In genomic region chr7:138247568-138248328, GRCh38 we compare ENCODE assay signal across 25 cellular contexts.
A peak's percentile ranks its signal among the peaks of the same experiment; 100 is the strongest.
DNase-seq lines count a peak whose midpoint lies in the region; ATAC-seq, FAIRE-seq and TF ChIP-seq lines count a peak whose summit lies in the region.
"Had no signal": no experiment of that assay in that cellular context is flagged by ENCODE, and none has a peak within 500 bp of the region (broad histone marks: within the 10 kb centered on the region; RNA-seq: fewer than 3 reads in every experiment).

No MANE protein-coding gene starts in this region.

- POLR2A ChIA-PET in K562 (lab: Yijun Ruan, JAX): interaction anchor here (0.8 to 1.5 kb wide), 3 partner anchors 9 to 17 kb away, joined by 3 to 5 read pairs (median 4); no protein-coding TSS in a partner anchor

- H2BK5ac ChIP-seq in mesenchymal stem cell (ENCODE audit: low read depth, low read length, poor library complexity, severe bottlenecking): peak overlapping the region; percentile 39

- peak overlapping the region; percentile 37 for H2AK5ac ChIP-seq in mesenchymal stem cell (ENCODE audit: low read length, severe bottlenecking)

- no peak overlapping the region for H3K4ac ChIP-seq in mesenchymal stem cell (ENCODE audit: low read depth in 1 of 2, low read length in 2 of 2)

- H3K9ac ChIP-seq in K562 (ENCODE audit: insufficient read depth in 1 of 2, low read depth in 2 of 2, low read length in 2 of 2) (no peak overlapping the region), mesenchymal stem cell (ENCODE audit: low read length) (no peak overlapping the region), smooth muscle cell (ENCODE audit: low read depth) (peak overlapping the region; percentile 21)

- WGBS in K562 (ENCODE audit: insufficient coverage, low coverage, missing lambda C conversion rate): 14% methylated on average over 9 of the region's 9 CpGs
- 66% methylated on average over 8 of the region's 9 CpGs for WGBS in mesenchymal stem cell
- 50% methylated on average over 9 of the region's 9 CpGs for WGBS in smooth muscle cell (ENCODE audit: low lambda C conversion rate)

- H2BK15ac ChIP-seq in mesenchymal stem cell (ENCODE audit: low read depth, poor library complexity, severe bottlenecking): no peak overlapping the region

- peaks cover 19% of the 10 kb centered on the region for H3F3A ChIP-seq in smooth muscle cell (ENCODE audit: low read depth)

- H3K18ac ChIP-seq in mesenchymal stem cell (ENCODE audit: low read depth in 1 of 2, low read length in 2 of 2): peak overlapping the region in 1 of 2 experiments; percentile 37

- H4K20me1 ChIP-seq in K562 (replicated peaks; ENCODE audit: control insufficient read depth, insufficient read depth, low read length) (no peaks in the 10 kb centered on the region), smooth muscle cell (ENCODE audit: low read depth) (no peaks in the 10 kb centered on the region)

- H3K79me2 ChIP-seq in K562 (ENCODE audit: control insufficient read depth, insufficient read depth, low read length): no peaks in the 10 kb centered on the region
- H3K79me2 ChIP-seq in smooth muscle cell (ENCODE audit: low read depth): no peaks in the 10 kb centered on the region

- H4K91ac ChIP-seq in mesenchymal stem cell (ENCODE audit: low read length): no peak overlapping the region

- H3K4me2 ChIP-seq in K562 (ENCODE audit: insufficient read depth, low read length) (no peak overlapping the region), mesenchymal stem cell (ENCODE audit: low read length, poor library complexity, severe bottlenecking) (no peak overlapping the region), smooth muscle cell (peak overlapping the region; percentile 38)

- FAIRE-seq in K562 (lab: Jason Lieb, UNC): peak; percentile 19
- FAIRE-seq: GM18507 had no signal

- ATAC-seq in K562 (no peak), HG03196 (IDR thresholded peaks at IDR 0.05; ENCODE audit: unreplicated experiment) (no peak)
- ATAC-seq: activated CD8-positive, alpha-beta T cell treated with anti-CD3 and anti-CD28 coated beads for 36 hours; body of pancreas; gastrocnemius medialis; left colon; mucosa of descending colon had no signal

- CTCF ChIA-PET in K562 (lab: Yijun Ruan, JAX; ENCODE audit: low intra/inter-chr PET ratio): no interaction called here

- H3K79me1 ChIP-seq in mesenchymal stem cell (replicated peaks; ENCODE audit: low read length, poor library complexity, severe bottlenecking): no peaks in the 10 kb centered on the region

- DNase-seq in cardiac muscle cell (ENCODE audit: low read depth in 1 of 2, low spot score in 1 of 2) (peak in 1 of 2 donors; percentile 84), left ventricle myocardium inferior (no peak), K562 (ENCODE audit: extremely low read depth in 1 of 4, low spot score in 3 of 4) (peak in 1 of 4 experiments; percentile 41), mesenchymal stem cell (no peak), smooth muscle cell (lab: John Stamatoyannopoulos, UW; ENCODE audit: unreplicated experiment) (no peak), NCI-H2196 (lab: John Stamatoyannopoulos, UW; ENCODE audit: unreplicated experiment) (no peak), T-helper 2 cell (no peak)
- DNase-seq: activated B cell treated with CpG ODN at 0.5 μM for 24 hours; activated CD8-positive, alpha-beta T cell treated with anti-CD3 and anti-CD28 coated beads for 36 hours; activated naive CD4-positive, alpha-beta T cell treated with anti-CD3 and anti-CD28 coated beads, Interleukin-2, amount 50 U/mL, for 16 hours; activated T-cell treated with anti-CD3 and anti-CD28 coated beads, Interleukin-2, amount 50 U/mL, for 24 hours; AML-193; body of pancreas; gastrocnemius medialis; left colon; mucosa of descending colon; NCI-H146; NCI-H774; OCI-M1; SHP77 treated with DMSO at 0.1 percent for 48 hours; stimulated activated CD4-positive, alpha-beta T cell treated with anti-CD3 and anti-CD28 coated beads, Interleukin-4, amount 100 ng/mL, for 24 hours had no signal

- H3K23ac ChIP-seq in mesenchymal stem cell (ENCODE audit: low read length in 2 of 2): no peak overlapping the region

- H2BK12ac ChIP-seq in mesenchymal stem cell (ENCODE audit: low read length in 2 of 2): no peak overlapping the region

- no peak for TF ChIP-seq RAD21 in K562 (CRISPR knock-in tag; conservative IDR thresholded peaks at IDR 0.05 in 1 of 2, IDR thresholded peaks at IDR 0.05 in 1 of 2)

- peaks cover 31% of the 10 kb centered on the region for H3K4me1 ChIP-seq in cardiac muscle cell (ENCODE audit: low read depth)
- H3K4me1 ChIP-seq in left ventricle myocardium inferior: peaks cover 4% of the 10 kb centered on the region
- peaks cover 0 to 9% of the 10 kb centered on the region in 2 experiments; a peak in 2 of 5 replicates for H3K4me1 ChIP-seq in K562 (replicated peaks in 1 of 2; ENCODE audit: control insufficient read depth in 2 of 2, insufficient read depth in 2 of 2, low read length in 2 of 2)
- peaks cover 7% of the 10 kb centered on the region for H3K4me1 ChIP-seq in mesenchymal stem cell (ENCODE audit: control insufficient read depth, insufficient read depth, low read depth, low read length)
- H3K4me1 ChIP-seq in smooth muscle cell (ENCODE audit: low read depth): peaks cover 54% of the 10 kb centered on the region
- H3K4me1 ChIP-seq: gastrocnemius medialis had no signal

- H3K27me3 ChIP-seq in cardiac muscle cell (no peaks in the 10 kb centered on the region), left ventricle myocardium inferior (ENCODE audit: low read depth) (no peaks in the 10 kb centered on the region), K562 (ENCODE audit: control insufficient read depth in 2 of 2, insufficient read depth in 2 of 2, low read length in 2 of 2) (no peaks in the 10 kb centered on the region), mesenchymal stem cell (ENCODE audit: control insufficient read depth in 1 of 2, insufficient read depth in 1 of 2, low read length in 2 of 2) (no peaks in the 10 kb centered on the region), smooth muscle cell (ENCODE audit: low read depth) (no peaks in the 10 kb centered on the region)
- H3K27me3 ChIP-seq: body of pancreas, gastrocnemius medialis had no signal

- H3K9me3 ChIP-seq in cardiac muscle cell (ENCODE audit: low read depth) (no peaks in the 10 kb centered on the region), left ventricle myocardium inferior (replicated peaks) (peaks cover 19% of the 10 kb centered on the region), K562 (replicated peaks; ENCODE audit: control insufficient read depth, insufficient read depth, low read depth, low read length) (peaks cover 6% of the 10 kb centered on the region), mesenchymal stem cell (ENCODE audit: control insufficient read depth, low read length) (peaks cover 10% of the 10 kb centered on the region), smooth muscle cell (replicated peaks; ENCODE audit: low read depth) (no peaks in the 10 kb centered on the region)
- H3K9me3 ChIP-seq: gastrocnemius medialis had no signal

- H4K8ac ChIP-seq in mesenchymal stem cell (ENCODE audit: low read length): no peak overlapping the region

- H3K9me1 ChIP-seq in K562 (ENCODE audit: control insufficient read depth, insufficient read depth, low read length): no peaks in the 10 kb centered on the region

- TF ChIP-seq CTCF in cardiac muscle cell (IDR thresholded peaks at IDR 0.05; ENCODE audit: low read depth, low read length) (no peak), left ventricle myocardium inferior (IDR thresholded peaks at IDR 0.05; ENCODE audit: borderline replicate concordance) (no peak), K562 (IDR thresholded peaks at IDR 0.05 in 2 of 3, conservative IDR thresholded peaks at IDR 0.05 in 1 of 3; ENCODE audit: insufficient read depth in 2 of 3, low read depth in 1 of 3, low read length in 3 of 3) (no peak), smooth muscle cell (IDR thresholded peaks at IDR 0.05; ENCODE audit: borderline replicate concordance, insufficient read depth, poor library complexity, severe bottlenecking) (no peak)

- H3K4me3 ChIP-seq in cardiac muscle cell (no peak overlapping the region), left ventricle myocardium inferior (no peak overlapping the region), K562 (no peak overlapping the region), mesenchymal stem cell (ENCODE audit: insufficient read depth in 1 of 2, low read depth in 1 of 2, low read length in 2 of 2) (no peak overlapping the region), smooth muscle cell (no peak overlapping the region)
- H3K4me3 ChIP-seq: body of pancreas, gastrocnemius medialis, mucosa of descending colon had no signal

- no peak overlapping the region for H3K14ac ChIP-seq in mesenchymal stem cell (ENCODE audit: low read length in 2 of 2)

- no peaks in the 10 kb centered on the region for H3K36me3 ChIP-seq in cardiac muscle cell
- H3K36me3 ChIP-seq in left ventricle myocardium inferior: no peaks in the 10 kb centered on the region
- no peaks in the 10 kb centered on the region for H3K36me3 ChIP-seq in K562 (ENCODE audit: control insufficient read depth, insufficient read depth, low read length)
- no peaks in the 10 kb centered on the region for H3K36me3 ChIP-seq in mesenchymal stem cell (ENCODE audit: control insufficient read depth in 1 of 2, insufficient read depth in 2 of 2, low read depth in 1 of 2, low read length in 2 of 2)
- no peaks in the 10 kb centered on the region for H3K36me3 ChIP-seq in smooth muscle cell (ENCODE audit: low read depth)
- H3K36me3 ChIP-seq: gastrocnemius medialis had no signal

- intact Hi-C loops in left ventricle myocardium inferior (cut with micrococcal nuclease): no loop called here
- intact Hi-C loops in K562 (cut with micrococcal nuclease): no loop called here

- peak; percentile 17; the same call in 1 of the 2 replicates for TF ChIP-seq EP300 in K562 (IDR thresholded peaks at IDR 0.05; ENCODE audit: low read length)

- in situ Hi-C loops in K562 (cut with MboI): no loop called here

- H2BK120ac ChIP-seq in mesenchymal stem cell (ENCODE audit: low read depth, low read length): no peak overlapping the region

- no TSS peak for BruUV-seq in K562 (replicated peaks; lab: Mats Ljungman, UMichigan)

- H2AFZ ChIP-seq in K562 (ENCODE audit: low read depth, low read length) (no peak overlapping the region), mesenchymal stem cell (ENCODE audit: low read depth, low read length) (no peak overlapping the region), smooth muscle cell (ENCODE audit: low read depth) (peak overlapping the region; percentile 43)

- no peak for TF ChIP-seq POLR2A in K562 (conservative IDR thresholded peaks at IDR 0.05)

- H3K27ac ChIP-seq in cardiac muscle cell (peak overlapping the region; percentile 35), left ventricle myocardium inferior (replicated peaks) (no peak overlapping the region), K562 (ENCODE audit: extremely low read depth, low read depth, low read length) (no peak overlapping the region), mesenchymal stem cell (ENCODE audit: low read length, poor library complexity, severe bottlenecking) (peak overlapping the region; percentile 60), smooth muscle cell (ENCODE audit: low read depth) (peak overlapping the region; percentile 77)
- H3K27ac ChIP-seq: 22Rv1, body of pancreas, epithelial cell of prostate, gastrocnemius medialis had no signal

TF ChIP-seq in K562, 482 proteins besides CTCF, POLR2A, EP300 and RAD21 (continues in another document):
- TF ChIP-seq EGR1 (conservative IDR thresholded peaks at IDR 0.05) (peak; percentile 25; the same call in 1 of the 2 replicates), ZNF253 (CRISPR knock-in tag; conservative IDR thresholded peaks at IDR 0.05) (no peak), CBX5 (IDR thresholded peaks at IDR 0.05; ENCODE audit: borderline replicate concordance, low read depth) (peak; percentile 82; the same call in 1 of the 2 replicates)

Comparison
In these comparisons a context has a peak if more than half of its experiments do, and no peak if none do; other contexts are left out.
1. H3K27ac ChIP-seq: peak in cardiac muscle cell (single experiment), mesenchymal stem cell (single experiment) and smooth muscle cell (single experiment); none in left ventricle myocardium inferior (single experiment) and K562 (single experiment).